29 cellular contexts compared by ENCODE assay signal in genomic region chr1:30814292-30814691, GRCh38.
"Had no signal": no experiment of that assay in that cellular context is flagged by ENCODE, and none has a peak within 500 bp of the region (broad histone marks: within the 10 kb centered on the region; RNA-seq: fewer than 3 reads in every experiment).

No MANE protein-coding gene starts in this region.

- H3K27ac ChIP-seq: adrenal gland, body of pancreas, breast epithelium, KMS-11, SJCRH30, SK-N-MC had no signal

- H3K4me3 ChIP-seq: adrenal gland, body of pancreas, breast epithelium, SJCRH30, SK-N-MC had no signal

- ATAC-seq: activated naive CD4-positive, alpha-beta T cell treated with anti-CD3 and anti-CD28 coated beads, Interleukin-2, amount 50 U/mL, for 72 hours; activated T-cell treated with anti-CD3 and anti-CD28 coated beads, Interleukin-2, amount 50 U/mL, for 4 hours; body of pancreas; WTC11 had no signal

- H3K27me3 ChIP-seq: adrenal gland, body of pancreas, breast epithelium, SJCRH30 had no signal

- H3K36me3 ChIP-seq: adrenal gland, breast epithelium, SJCRH30 had no signal

- H3K4me2 ChIP-seq: KMS-11 had no signal

- H3K9me3 ChIP-seq: adrenal gland, body of pancreas, breast epithelium, SJCRH30 had no signal

- H3K9ac ChIP-seq: KMS-11 had no signal

- DNase-seq: activated CD4-positive, alpha-beta memory T cell treated with anti-CD3 and anti-CD28 coated beads for 36 hours; activated CD4-positive, alpha-beta T cell treated with anti-CD3 and anti-CD28 coated beads for 4 hours; activated CD4-positive, alpha-beta T cell treated with anti-CD3 and anti-CD28 coated beads, Interleukin-2, amount 50 U/mL, for 1 hour; activated CD4-positive, CD25-positive, alpha-beta regulatory T cell treated with anti-CD3 and anti-CD28 coated beads, Interleukin-2, amount 50 U/mL, for 72 hours; activated CD8-positive, alpha-beta memory T cell treated with anti-CD3 and anti-CD28 coated beads, Interleukin-2, amount 50 U/mL, for 4 hours; activated gamma-delta T cell treated with Interleukin-2 at 50 U/mL for 16 hours; activated naive CD4-positive, alpha-beta T cell treated with anti-CD3 and anti-CD28 coated beads for 36 hours; activated T-cell treated with anti-CD3 and anti-CD28 coated beads for 4 hours; activated T-cell treated with anti-CD3 and anti-CD28 coated beads, Interleukin-2, amount 50 U/mL, for 4 hours; body of pancreas; MM.1S; NCI-H1048; NCI-H1105 treated with DMSO at 0.1 percent for 48 hours; NCI-H1436; NCI-H1694; NCI-H1930; NCI-H2081 treated with DMSO at 0.1 percent for 48 hours; NCI-H226; NCI-H446 treated with DMSO at 0.1 percent for 48 hours; NCI-H524; OCI-M1; SHP77; SJCRH30 had no signal
